In genomic region chr10:129550111-129550510, GRCh38 we compare ENCODE assay signal across 1 cellular context.
TF ChIP-seq lines count a peak whose summit lies in the region.

No MANE protein-coding gene starts in this region.

TF ChIP-seq in HepG2, 621 proteins besides CTCF, POLR2A, EP300 and RAD21 (continued from another document):
- TF ChIP-seq HINFP (CRISPR knock-in tag; IDR thresholded peaks at IDR 0.05; ENCODE audit: low read depth) (no peak), DBP (CRISPR knock-in tag; IDR thresholded peaks at IDR 0.05; ENCODE audit: not compliant biosample characterization) (no peak), ZNF326 (CRISPR knock-in tag; IDR thresholded peaks at IDR 0.05; ENCODE audit: borderline replicate concordance) (no peak), ZNF343 (CRISPR knock-in tag; IDR thresholded peaks at IDR 0.05) (no peak), ZNF460 (CRISPR knock-in tag; IDR thresholded peaks at IDR 0.05; ENCODE audit: borderline replicate concordance) (no peak), ZNF841 (CRISPR knock-in tag; IDR thresholded peaks at IDR 0.05; ENCODE audit: borderline replicate concordance) (no peak), RBM39 (IDR thresholded peaks at IDR 0.05; ENCODE audit: low read depth, low read length, poor library complexity, severe bottlenecking) (no peak), U2AF1 (optimal IDR thresholded peaks at IDR 0.05; ENCODE audit: low read depth, low read length) (no peak), ZNF441 (CRISPR knock-in tag; IDR thresholded peaks at IDR 0.05; ENCODE audit: borderline replicate concordance) (no peak)
